22 cellular contexts compared by ENCODE assay signal in genomic region chrX:46611658-46612362, GRCh38. TPM values are rescaled to one million over a fixed set of nuclear protein-coding genes. Genes with fewer than 3 reads are reported as not detected.
DNase-seq lines count a peak whose midpoint lies in the region.
"Had no signal": no experiment of that assay in that cellular context is flagged by ENCODE, and none has a peak within 500 bp of the region (broad histone marks: within the 10 kb centered on the region; RNA-seq: fewer than 3 reads in every experiment).

No MANE protein-coding gene starts in this region.

- no peaks in the 10 kb centered on the region for H3K36me3 Mint-ChIP-seq in CD4-positive, alpha-beta memory T cell
- H3K36me3 Mint-ChIP-seq in activated CD4-positive, alpha-beta memory T cell treated with anti-CD3 and anti-CD28 coated beads, Interleukin-2, amount 10 ng/mL, durations not matched to agents 7 days and 5 days (ENCODE audit: low read depth) = peaks cover 21% of the 10 kb centered on the region

- H3K9me3 ChIP-seq in CD4-positive, alpha-beta memory T cell (ENCODE audit: control insufficient read depth in 1 of 2, low read length in 2 of 2) = no peaks in the 10 kb centered on the region
- H3K9me3 ChIP-seq: A549, esophagus muscularis mucosa, left ventricle myocardium inferior, neutrophil, stomach, upper lobe of left lung had no signal

- CTCF ChIA-PET in CD4-positive, alpha-beta memory T cell (lab: Charles Lee; ENCODE audit: partially characterized antibody) = interaction anchor here (1.1 to 2.1 kb wide), 5 partner anchors 8 to 40 kb away, joined by 3 to 14 read pairs (median 5); no protein-coding TSS in a partner anchor
- CTCF ChIA-PET in activated CD4-positive, alpha-beta memory T cell treated with anti-CD3 and anti-CD28 coated beads, Interleukin-2, amount 10 ng/mL, durations not matched to agents 7 days and 5 days (lab: Charles Lee) = interaction anchor here (0.9 to 1.3 kb wide), 2 partner anchors 12 to 30 kb away, joined by 3 to 5 read pairs; no protein-coding TSS in a partner anchor

- no peaks in the 10 kb centered on the region for H3K27me3 ChIP-seq in CD4-positive, alpha-beta memory T cell (ENCODE audit: insufficient read depth, low read length)
- H3K27me3 ChIP-seq: esophagus muscularis mucosa, neutrophil, stomach, upper lobe of left lung had no signal

- POLR2A ChIA-PET in CD4-positive, alpha-beta memory T cell (lab: Charles Lee; ENCODE audit: partially characterized antibody) = interaction anchor here (0.8 to 3.0 kb wide), 12 partner anchors 9 to 44 kb away, joined by 3 to 22 read pairs (median 4); no protein-coding TSS in a partner anchor
- POLR2A ChIA-PET in activated CD4-positive, alpha-beta memory T cell treated with anti-CD3 and anti-CD28 coated beads, Interleukin-2, amount 10 ng/mL, durations not matched to agents 7 days and 5 days (lab: Charles Lee) = interaction anchor here (0.9 to 3.1 kb wide), 6 partner anchors 16 to 40 kb away, joined by 3 to 19 read pairs (median 6); no protein-coding TSS in a partner anchor

- H3K27ac ChIP-seq in CD4-positive, alpha-beta memory T cell (ENCODE audit: low read depth, low read length) = no peak overlapping the region
- H3K27ac ChIP-seq: A549, dorsolateral prefrontal cortex, esophagus muscularis mucosa, KMS-11, left ventricle myocardium inferior, neutrophil, stomach, upper lobe of left lung had no signal

- intact Hi-C loops in CD4-positive, alpha-beta memory T cell (cut with micrococcal nuclease) = loop anchor here (2.0 kb wide), 1 partner anchor 39 kb away; the partner anchor contains the start of gene CHST7

- peaks cover 47% of the 10 kb centered on the region for H3K4me1 ChIP-seq in CD4-positive, alpha-beta memory T cell (ENCODE audit: insufficient read depth, low read length)
- H3K4me1 ChIP-seq: A549, esophagus muscularis mucosa, left ventricle myocardium inferior, stomach, upper lobe of left lung had no signal

- H3K4me1 Mint-ChIP-seq in CD4-positive, alpha-beta memory T cell = peaks cover 27 to 57% (median 40%) of the 10 kb centered on the region in 4 donors
- H3K4me1 Mint-ChIP-seq in activated CD4-positive, alpha-beta memory T cell treated with anti-CD3 and anti-CD28 coated beads, Interleukin-2, amount 10 ng/mL, durations not matched to agents 7 days and 5 days = peaks cover 66% of the 10 kb centered on the region
- H3K4me1 Mint-ChIP-seq: activated B cell treated with CpG ODN at 0.5 μM for 24 hours had no signal

- peak; percentile 9 for DNase-seq in activated CD4-positive, alpha-beta T cell treated with anti-CD3 and anti-CD28 coated beads, Interleukin-2, amount 50 U/mL, for 1 hour
- DNase-seq in activated CD4-positive, alpha-beta T cell treated with anti-CD3 and anti-CD28 coated beads for 4 hours = no peak
- DNase-seq in CD4-positive, alpha-beta memory T cell = peak; percentile 65 to 77 (median 70)
- DNase-seq in activated CD4-positive, alpha-beta memory T cell treated with anti-CD3 and anti-CD28 coated beads, Interleukin-2, amount 10 ng/mL, durations not matched to agents 7 days and 5 days = peak; percentile 53
- DNase-seq in central memory CD4-positive, alpha-beta T cell = peak; percentile 73
- DNase-seq in NCI-H1694 treated with DMSO at 0.1 percent for 48 hours (lab: John Stamatoyannopoulos, UW) (no peak), NCI-H2227 treated with DMSO at 0.1 percent for 48 hours (lab: John Stamatoyannopoulos, UW) (no peak), RPMI8226 (no peak)
- DNase-seq: activated B cell treated with CpG ODN at 0.5 μM for 24 hours, C1 segment of cervical spinal cord, dorsolateral prefrontal cortex, left ventricle myocardium inferior, NCI-H1048, NCI-H2107, NCI-H524 treated with DMSO at 0.1 percent for 48 hours, Right ventricle myocardium superior, stomach, upper lobe of left lung had no signal

- H3K4me3 Mint-ChIP-seq in CD4-positive, alpha-beta memory T cell = peak overlapping the region; percentile 44 to 78 (median 72)
- H3K4me3 Mint-ChIP-seq in activated CD4-positive, alpha-beta memory T cell treated with anti-CD3 and anti-CD28 coated beads, Interleukin-2, amount 10 ng/mL, durations not matched to agents 7 days and 5 days = peak overlapping the region; percentile 34
- H3K4me3 Mint-ChIP-seq: activated B cell treated with CpG ODN at 0.5 μM for 24 hours had no signal

- no peaks in the 10 kb centered on the region for H3K36me3 ChIP-seq in CD4-positive, alpha-beta memory T cell (ENCODE audit: insufficient read depth, low read length)
- H3K36me3 ChIP-seq: esophagus muscularis mucosa, left ventricle myocardium inferior, neutrophil, upper lobe of left lung had no signal

- no peaks in the 10 kb centered on the region for H3K27me3 Mint-ChIP-seq in CD4-positive, alpha-beta memory T cell
- H3K27me3 Mint-ChIP-seq in activated CD4-positive, alpha-beta memory T cell treated with anti-CD3 and anti-CD28 coated beads, Interleukin-2, amount 10 ng/mL, durations not matched to agents 7 days and 5 days = no peaks in the 10 kb centered on the region
- H3K27me3 Mint-ChIP-seq: activated B cell treated with CpG ODN at 0.5 μM for 24 hours had no signal

- H3K9me3 Mint-ChIP-seq in CD4-positive, alpha-beta memory T cell = peaks cover 0 to 5% (median 0%) of the 10 kb centered on the region in 8 donors
- H3K9me3 Mint-ChIP-seq in activated CD4-positive, alpha-beta memory T cell treated with anti-CD3 and anti-CD28 coated beads, Interleukin-2, amount 10 ng/mL, durations not matched to agents 7 days and 5 days = no peaks in the 10 kb centered on the region
- H3K9me3 Mint-ChIP-seq: activated B cell treated with CpG ODN at 0.5 μM for 24 hours had no signal

- H3K4me3 ChIP-seq in CD4-positive, alpha-beta memory T cell (ENCODE audit: low read length in 2 of 2) = peak overlapping the region in 1 of 2 donors; percentile 30
- H3K4me3 ChIP-seq: A549, dorsolateral prefrontal cortex, esophagus muscularis mucosa, left ventricle myocardium inferior, stomach, upper lobe of left lung had no signal

- peak overlapping the region in 5 of 7 donors; percentile 18 to 81 (median 72) for H3K27ac Mint-ChIP-seq in CD4-positive, alpha-beta memory T cell
- peak overlapping the region; percentile 86 for H3K27ac Mint-ChIP-seq in activated CD4-positive, alpha-beta memory T cell treated with anti-CD3 and anti-CD28 coated beads, Interleukin-2, amount 10 ng/mL, durations not matched to agents 7 days and 5 days
- H3K27ac Mint-ChIP-seq: activated B cell treated with CpG ODN at 0.5 μM for 24 hours had no signal

RNA-seq across cellular contexts. Expression of gene CHST7, which starts 38.2 kb away (rescaled TPM):
- 10 to 100 TPM; 11.4 to 11.8 TPM for total RNA-seq in CD4-positive, alpha-beta memory T cell
- 10 to 100 TPM in 1 of 2 donors, 1 to 10 TPM in 1; 8.9 to 16.2 TPM for polyA plus RNA-seq in CD4-positive, alpha-beta memory T cell
- total RNA-seq in activated CD4-positive, alpha-beta memory T cell treated with anti-CD3 and anti-CD28 coated beads, Interleukin-2, amount 10 ng/mL, durations not matched to agents 7 days and 5 days = 10 to 100 TPM; 11.5 to 11.8 TPM

Comparison
In these comparisons a context has a peak if more than half of its experiments do, and no peak if none do; other contexts are left out.
1. DNase-seq: peak in activated CD4-positive, alpha-beta T cell treated with anti-CD3 and anti-CD28 coated beads, Interleukin-2, amount 50 U/mL, for 1 hour (single experiment), CD4-positive, alpha-beta memory T cell (5 of 5), activated CD4-positive, alpha-beta memory T cell treated with anti-CD3 and anti-CD28 coated beads, Interleukin-2, amount 10 ng/mL, durations not matched to agents 7 days and 5 days (single experiment) and central memory CD4-positive, alpha-beta T cell (single experiment); none in activated CD4-positive, alpha-beta T cell treated with anti-CD3 and anti-CD28 coated beads for 4 hours (0 of 2), NCI-H1694 treated with DMSO at 0.1 percent for 48 hours (single experiment), NCI-H2227 treated with DMSO at 0.1 percent for 48 hours (single experiment) and RPMI8226 (single experiment).